8 cellular contexts compared by ENCODE assay signal in genomic region chr13:99982021-99982740, GRCh38. TPM values are rescaled to one million over a fixed set of nuclear protein-coding genes. Genes with fewer than 3 reads are reported as not detected.
DNase-seq lines count a peak whose midpoint lies in the region; ATAC-seq, FAIRE-seq and TF ChIP-seq lines count a peak whose summit lies in the region.

No MANE protein-coding gene starts in this region.

- CTCF ChIA-PET in Panc1 (lab: Charles Lee) (interaction anchor here (0.6 kb wide), 1 partner anchor 230 kb away, joined by 6 read pairs; no protein-coding TSS in a partner anchor), endothelial cell of umbilical vein (lab: Charles Lee) (interaction anchor here (1.6 to 1.8 kb wide), 2 partner anchors 254 to 532 kb away, joined by 5 to 9 read pairs; no protein-coding TSS in a partner anchor)

- H3K4me1 ChIP-seq in GM23338 (ENCODE audit: insufficient read depth), result peaks cover 28% of the 10 kb centered on the region
- peaks cover 25% of the 10 kb centered on the region for H3K4me1 ChIP-seq in Panc1 (ENCODE audit: control insufficient read depth, insufficient read depth, low read length)
- H3K4me1 ChIP-seq in endothelial cell of umbilical vein (ENCODE audit: control insufficient read depth, extremely low read depth, insufficient read depth, low read length), result peaks cover 5% of the 10 kb centered on the region
- H3K4me1 ChIP-seq in trophoblast cell (ENCODE audit: control insufficient read depth in 1 of 2, insufficient read depth in 2 of 2, low read length in 2 of 2), result peaks cover 7 to 24% of the 10 kb centered on the region in 2 experiments

- peak overlapping the region; percentile 97 for H3K27ac Mint-ChIP-seq in GM23338

- H3K23ac ChIP-seq in trophoblast cell (ENCODE audit: low read length), result no peak overlapping the region

- peaks cover 65% of the 10 kb centered on the region for H3K27me3 Mint-ChIP-seq in GM23338 (ENCODE audit: insufficient read depth, low read depth, poor library complexity)

- H2AFZ ChIP-seq in GM23338 (no peak overlapping the region), endothelial cell of umbilical vein (ENCODE audit: low read depth, low read length) (no peak overlapping the region), trophoblast cell (ENCODE audit: insufficient read depth, low read length, poor library complexity) (peak overlapping the region; percentile 54)

- BruUV-seq in Panc1 (replicated peaks; lab: Mats Ljungman, UMichigan) (no TSS peak), endothelial cell of umbilical vein (replicated peaks; lab: Mats Ljungman, UMichigan) (no TSS peak)

- TF ChIP-seq CTCF in GM23338 (conservative IDR thresholded peaks at IDR 0.05; ENCODE audit: low read depth in 2 of 2) (no peak), Panc1 (IDR thresholded peaks at IDR 0.05) (no peak), endothelial cell of umbilical vein (IDR thresholded peaks at IDR 0.05; ENCODE audit: extremely low read depth in 1 of 2, insufficient read depth in 1 of 2, low read depth in 1 of 2, low read length in 2 of 2) (no peak)

- H2AK5ac ChIP-seq in trophoblast cell (ENCODE audit: low read length), result no peak overlapping the region

- no peak overlapping the region for H2BK5ac ChIP-seq in trophoblast cell (ENCODE audit: low read depth, low read length, poor library complexity)

- no peaks in the 10 kb centered on the region for H3K9me1 ChIP-seq in endothelial cell of umbilical vein (replicated peaks; ENCODE audit: control insufficient read depth, extremely low read depth, insufficient read depth, low read length)

- H4K91ac ChIP-seq in trophoblast cell (ENCODE audit: low read depth, low read length), result no peak overlapping the region

- H3K27ac ChIP-seq in GM23338 (ENCODE audit: low read depth), result no peak overlapping the region
- H3K27ac ChIP-seq in Panc1 (ENCODE audit: low read length), result peak overlapping the region; percentile 92; the same call in 1 of the 2 replicates
- H3K27ac ChIP-seq in endothelial cell of umbilical vein (ENCODE audit: insufficient read depth, low read depth, low read length), result no peak overlapping the region
- no peak overlapping the region for H3K27ac ChIP-seq in trophoblast cell (ENCODE audit: low read depth, low read length)

- H4K12ac ChIP-seq in trophoblast cell (ENCODE audit: low read depth, low read length), result no peak overlapping the region

- no peak for ATAC-seq in GM23338
- 0 out of 2 replicates have a peak, but pooled peaks have one; percentile 0 for ATAC-seq in Panc1
- no peak for ATAC-seq in HG02938 (IDR thresholded peaks at IDR 0.05; ENCODE audit: unreplicated experiment)

- H3K9me3 Mint-ChIP-seq in GM23338, result peaks cover 29% of the 10 kb centered on the region

- H3K9me2 ChIP-seq in GM23338 (ENCODE audit: insufficient read depth), result no peaks in the 10 kb centered on the region

- H2BK120ac ChIP-seq in trophoblast cell (ENCODE audit: insufficient read depth, low read length, poor library complexity), result no peak overlapping the region

- no peak for FAIRE-seq in endothelial cell of umbilical vein (lab: Jason Lieb, UNC)

- intact Hi-C loops in Panc1 (cut with micrococcal nuclease; ENCODE audit: unreplicated experiment) (loop anchor here (5.0 kb wide), 1 partner anchor 255 kb away; no protein-coding TSS in a partner anchor), endothelial cell of umbilical vein (cut with micrococcal nuclease) (loop anchor here (5.0 kb wide), 1 partner anchor 255 kb away; no protein-coding TSS in a partner anchor), posterior vena cava (cut with DNase I) (loop anchor here in 1 of 2 donors (5.0 kb wide), 1 partner anchor 375 kb away; the partner anchor contains the start of gene CLYBL)

- peaks cover 27% of the 10 kb centered on the region for H3K4me1 Mint-ChIP-seq in GM23338

- H3K14ac ChIP-seq in trophoblast cell (ENCODE audit: low read length), result no peak overlapping the region

- H3F3A ChIP-seq in GM23338 (replicated peaks; ENCODE audit: low read depth), result peaks cover 46% of the 10 kb centered on the region

- no peak for TF ChIP-seq POLR2A in endothelial cell of umbilical vein (IDR thresholded peaks at IDR 0.05; ENCODE audit: low read depth, low read length)

- H3K18ac ChIP-seq in trophoblast cell (ENCODE audit: low read length), result no peak overlapping the region

- peaks cover 55% of the 10 kb centered on the region for H3K79me2 ChIP-seq in GM23338 (replicated peaks; ENCODE audit: insufficient read depth)
- no peaks in the 10 kb centered on the region for H3K79me2 ChIP-seq in endothelial cell of umbilical vein (ENCODE audit: control insufficient read depth, insufficient read depth, low read length)
- H3K79me2 ChIP-seq in trophoblast cell (ENCODE audit: control insufficient read depth, insufficient read depth, low read length, poor library complexity), result no peaks in the 10 kb centered on the region

- H4K20me1 ChIP-seq in GM23338 (replicated peaks; ENCODE audit: insufficient read depth) (peaks cover 17% of the 10 kb centered on the region), endothelial cell of umbilical vein (replicated peaks; ENCODE audit: control insufficient read depth, extremely low read depth, insufficient read depth, low read length) (no peaks in the 10 kb centered on the region)

- no peak overlapping the region for H3K4ac ChIP-seq in trophoblast cell (ENCODE audit: low read depth, low read length)

- peaks cover 48% of the 10 kb centered on the region for H3K36me3 Mint-ChIP-seq in GM23338 (ENCODE audit: low read depth)

- no peaks in the 10 kb centered on the region for H3K9me3 ChIP-seq in Panc1 (ENCODE audit: control insufficient read depth, insufficient read depth, low read depth, low read length)
- no peaks in the 10 kb centered on the region for H3K9me3 ChIP-seq in endothelial cell of umbilical vein (replicated peaks; ENCODE audit: control insufficient read depth, insufficient read depth, low read length)
- H3K9me3 ChIP-seq in trophoblast cell (ENCODE audit: insufficient read depth, low read depth, low read length), result peaks cover 4% of the 10 kb centered on the region

- WGBS in trophoblast cell (ENCODE audit: extremely low coverage, insufficient coverage, insufficient read length), result no CpG with 5 or more reads among the region's 101 CpGs

- H3K9ac ChIP-seq in endothelial cell of umbilical vein (replicated peaks; ENCODE audit: extremely low read depth, insufficient read depth, low read length) (no peak overlapping the region), trophoblast cell (ENCODE audit: low read length) (no peak overlapping the region)

- POLR2A ChIA-PET in Panc1 (lab: Charles Lee), result interaction anchor here (0.7 kb wide), 1 partner anchor 320 kb away, joined by 4 read pairs; no protein-coding TSS in a partner anchor
- POLR2A ChIA-PET in endothelial cell of umbilical vein (lab: Charles Lee), result no interaction called here

- H3K4me3 Mint-ChIP-seq in GM23338, result peak overlapping the region; percentile 97

- H3K79me1 ChIP-seq in trophoblast cell (ENCODE audit: low read length), result no peaks in the 10 kb centered on the region

- no peak overlapping the region for H4K8ac ChIP-seq in trophoblast cell (ENCODE audit: low read depth, low read length)

- peak overlapping the region; percentile 89 for H3K4me3 ChIP-seq in GM23338
- peak overlapping the region; percentile 75 to 84 for H3K4me3 ChIP-seq in Panc1 (ENCODE audit: low read depth in 2 of 2, low read length in 2 of 2)
- H3K4me3 ChIP-seq in endothelial cell of umbilical vein (replicated peaks in 1 of 3; ENCODE audit: insufficient read depth in 1 of 3, low read depth in 1 of 3, low read length in 3 of 3), result no peak overlapping the region
- H3K4me3 ChIP-seq in trophoblast cell (ENCODE audit: low read depth, low read length), result no peak overlapping the region

- DNase-seq in GM23338 (ENCODE audit: low spot score) (peak; percentile 50), Panc1 (ENCODE audit: low read depth, low spot score) (no peak), endothelial cell of umbilical vein (ENCODE audit: low read depth, low spot score) (no peak), trophoblast cell (peak; percentile 20 to 47), NCI-H2029 treated with DMSO at 0.1 percent for 48 hours (lab: John Stamatoyannopoulos, UW) (no peak), posterior vena cava (ENCODE audit: low spot score) (no peak), A172 (ENCODE audit: low spot score) (no peak)

- H3K27me3 ChIP-seq in GM23338 (ENCODE audit: insufficient read depth), result peaks cover 73% of the 10 kb centered on the region
- no peaks in the 10 kb centered on the region for H3K27me3 ChIP-seq in Panc1 (ENCODE audit: control insufficient read depth, insufficient read depth, low read length)
- H3K27me3 ChIP-seq in endothelial cell of umbilical vein (ENCODE audit: control insufficient read depth in 2 of 2, insufficient read depth in 2 of 2, low read length in 2 of 2), result peaks cover 65 to 91% of the 10 kb centered on the region in 2 experiments
- peaks cover 83% of the 10 kb centered on the region for H3K27me3 ChIP-seq in trophoblast cell (ENCODE audit: insufficient read depth, low read length)

- H3K36me3 ChIP-seq in GM23338 (ENCODE audit: insufficient read depth), result peaks cover 6% of the 10 kb centered on the region; the same call in 1 of the 2 replicates
- H3K36me3 ChIP-seq in Panc1 (ENCODE audit: control insufficient read depth, insufficient read depth, low read length), result peaks cover 3% of the 10 kb centered on the region; the same call in 1 of the 2 replicates
- no peaks in the 10 kb centered on the region for H3K36me3 ChIP-seq in endothelial cell of umbilical vein (ENCODE audit: control insufficient read depth in 2 of 2, extremely low read depth in 1 of 2, insufficient read depth in 2 of 2, low read length in 2 of 2)
- no peaks in the 10 kb centered on the region for H3K36me3 ChIP-seq in trophoblast cell (ENCODE audit: control insufficient read depth in 1 of 2, insufficient read depth in 2 of 2, low read length in 2 of 2)

- in situ Hi-C loops in Panc1 (cut with HindIII; ENCODE audit: low pct_unique_long_range_greater_than_20kb, low sequenced_read_pairs), result no loop called here

- dilution Hi-C loops in endothelial cell of umbilical vein (cut with MboI; ENCODE audit: extremely low pct_ligation_motif_present, low sequenced_read_pairs), result no loop called here

- H3K4me2 ChIP-seq in GM23338, result peak overlapping the region; percentile 87
- H3K4me2 ChIP-seq in endothelial cell of umbilical vein (ENCODE audit: insufficient read depth, low read length), result no peak overlapping the region
- H3K4me2 ChIP-seq in trophoblast cell (ENCODE audit: low read length), result peak overlapping the region; percentile 54

- no peak overlapping the region for H2BK12ac ChIP-seq in trophoblast cell (ENCODE audit: low read length)

RNA-seq across cellular contexts. Expression of gene ZIC2, which starts 0.6 kb away (rescaled TPM):
- total RNA-seq in GM23338 (2014; rRNA removed; shearing (Covaris generic)), result 76.2 and 87.9 TPM in 2 replicates
- polyA plus RNA-seq in GM23338 (2016; fragmentation: Nextera tagmentation; extraction: Ambion mirVana) (62.6 and 63.2 TPM in 2 replicates), endothelial cell of umbilical vein (0.03 TPM in 1 of 2 replicates, not detected in the other)
- total RNA-seq in Panc1 (2021; ENCODE audit: unreplicated experiment) (54.5 TPM), endothelial cell of umbilical vein (not detected in 2 replicates), posterior vena cava (under 1 TPM in 1 of 2 donors, not detected in 1; 0.10 TPM)
- 43.4 TPM for polyA plus RNA-seq in Panc1 (2012; ENCODE audit: insufficient read length)
- polyA plus RNA-seq in endothelial cell of umbilical vein (2011; cell fraction: cytosol; rRNA removed), result not detected in 2 replicates
- polyA plus RNA-seq in endothelial cell of umbilical vein (2011; cell fraction: nucleus; rRNA removed), result not detected in 2 replicates
- not detected in 2 replicates for polyA plus RNA-seq in endothelial cell of umbilical vein (2012)
- not detected in 2 replicates for polyA minus RNA-seq in endothelial cell of umbilical vein
- polyA minus RNA-seq in endothelial cell of umbilical vein (2011; cell fraction: cytosol; rRNA and poly(A)+ RNA removed), result 7.9 TPM
- not detected in 2 replicates for polyA minus RNA-seq in endothelial cell of umbilical vein (2011; cell fraction: nucleus; rRNA and poly(A)+ RNA removed)
- 0.05 and 0.07 TPM in 2 replicates for polyA plus RNA-seq in trophoblast cell (2013)
- 4.7 and 5.5 TPM in 2 replicates for total RNA-seq in A172 (2014; rRNA removed; shearing (Covaris generic))

RNA-seq across cellular contexts. Expression of gene ZIC5, which starts 10.6 kb away (rescaled TPM):
- total RNA-seq in GM23338 (2014; rRNA removed; shearing (Covaris generic)), result 28.0 and 32.6 TPM in 2 replicates
- 14.1 and 17.2 TPM in 2 replicates for polyA plus RNA-seq in GM23338 (2016; fragmentation: Nextera tagmentation; extraction: Ambion mirVana)
- total RNA-seq in Panc1 (2021; ENCODE audit: unreplicated experiment), result 5.2 TPM
- 2.8 TPM for polyA plus RNA-seq in Panc1 (2012; ENCODE audit: insufficient read length)
- total RNA-seq in endothelial cell of umbilical vein, result not detected in 2 replicates
- not detected in 2 replicates for polyA plus RNA-seq in endothelial cell of umbilical vein
- polyA plus RNA-seq in endothelial cell of umbilical vein (2011; cell fraction: cytosol; rRNA removed), result not detected in 2 replicates
- not detected in 2 replicates for polyA plus RNA-seq in endothelial cell of umbilical vein (2011; cell fraction: nucleus; rRNA removed)
- polyA plus RNA-seq in endothelial cell of umbilical vein (2012), result not detected in 2 replicates
- polyA minus RNA-seq in endothelial cell of umbilical vein, result 0.04 TPM in 1 of 2 replicates, not detected in the other
- 2.3 TPM for polyA minus RNA-seq in endothelial cell of umbilical vein (2011; cell fraction: cytosol; rRNA and poly(A)+ RNA removed)
- polyA minus RNA-seq in endothelial cell of umbilical vein (2011; cell fraction: nucleus; rRNA and poly(A)+ RNA removed), result not detected in 2 replicates
- polyA plus RNA-seq in trophoblast cell (2013), result 0.01 TPM in 1 of 2 replicates, not detected in the other
- total RNA-seq in posterior vena cava, result not detected
- total RNA-seq in A172 (2014; rRNA removed; shearing (Covaris generic)), result 1.5 and 2.4 TPM in 2 replicates

Comparison
In these comparisons a context has a peak if more than half of its experiments do, and no peak if none do; other contexts are left out.
1. DNase-seq: peak in GM23338 (single experiment) and trophoblast cell (2 of 2); none in Panc1 (single experiment), endothelial cell of umbilical vein (single experiment), NCI-H2029 treated with DMSO at 0.1 percent for 48 hours (single experiment), posterior vena cava (single experiment) and A172 (single experiment).
2. H3K4me3 ChIP-seq: peak in GM23338 (single experiment) and Panc1 (2 of 2); none in endothelial cell of umbilical vein (0 of 3) and trophoblast cell (single experiment).